Comparison of ENCODE assay signal across 16 cellular contexts in the genomic region with DNA sequence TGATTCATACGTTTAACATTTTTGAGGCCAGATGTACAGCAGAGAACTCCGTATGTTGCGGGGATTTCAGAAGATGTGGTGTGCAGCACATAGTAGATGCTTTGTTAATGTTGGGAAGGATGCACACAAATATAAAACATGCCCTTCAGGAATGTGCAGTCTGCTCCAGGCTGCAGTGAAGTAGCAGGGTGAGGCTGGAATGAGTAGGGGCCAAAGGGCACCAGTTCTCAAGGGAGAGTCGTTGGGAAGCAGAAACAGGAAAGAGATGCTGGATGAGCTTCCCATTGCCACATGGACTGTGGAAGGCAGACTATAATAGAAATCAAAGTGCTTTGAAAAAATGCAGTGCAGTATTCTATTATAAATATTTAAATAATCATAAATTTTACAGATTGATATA.
DNase-seq lines count a peak whose midpoint lies in the region; ATAC-seq and TF ChIP-seq lines count a peak whose summit lies in the region.
"Had no signal": no experiment of that assay in that cellular context is flagged by ENCODE, and none has a peak within 500 bp of the region (broad histone marks: within the 10 kb centered on the region; RNA-seq: fewer than 3 reads in every experiment).

No MANE protein-coding gene starts in this region.

- H3K4me3 ChIP-seq in fibroblast of mammary gland (ENCODE audit: control insufficient read depth, low read depth, low read length) (no peak overlapping the region), mucosa of descending colon (no peak overlapping the region), transverse colon (no peak overlapping the region)
- H3K4me3 ChIP-seq: BLaER1, GM23248, MG63 had no signal

- no peaks in the 10 kb centered on the region for H3K9me3 Mint-ChIP-seq in immature natural killer cell
- H3K9me3 Mint-ChIP-seq: CD8-positive, alpha-beta memory T cell had no signal

- no peak for TF ChIP-seq CTCF in fibroblast of mammary gland (conservative IDR thresholded peaks at IDR 0.05; ENCODE audit: control insufficient read depth, insufficient read depth, low read depth, low read length)
- TF ChIP-seq CTCF in mucosa of descending colon (IDR thresholded peaks at IDR 0.05): no peak
- TF ChIP-seq CTCF in transverse colon (IDR thresholded peaks at IDR 0.05): no peak

- H3K36me3 Mint-ChIP-seq in immature natural killer cell: no peaks in the 10 kb centered on the region
- H3K36me3 Mint-ChIP-seq: CD8-positive, alpha-beta memory T cell had no signal

- no peaks in the 10 kb centered on the region for H3K9me3 ChIP-seq in mucosa of descending colon
- H3K9me3 ChIP-seq in transverse colon: no peaks in the 10 kb centered on the region
- H3K9me3 ChIP-seq: BLaER1, MG63 had no signal

- no peak for TF ChIP-seq POLR2A in transverse colon (IDR thresholded peaks at IDR 0.05)

- no peaks in the 10 kb centered on the region for H3K36me3 ChIP-seq in mucosa of descending colon (ENCODE audit: low read depth)
- no peaks in the 10 kb centered on the region for H3K36me3 ChIP-seq in transverse colon
- H3K36me3 ChIP-seq: BLaER1, MG63 had no signal

- WGBS in transverse colon (ENCODE audit: low coverage in 1 of 2), 2 donors: 17 to 63% methylated on average over 2 to 4 of the region's 4 CpGs

- TF ChIP-seq EP300 in transverse colon (IDR thresholded peaks at IDR 0.05; ENCODE audit: low read depth): no peak

- intact Hi-C loops in mucosa of descending colon (cut with DNase I, micrococcal nuclease) (no loop called here), transverse colon (cut with DNase I; ENCODE audit: low total_unique reads) (no loop called here)

- H3K27ac Mint-ChIP-seq in immature natural killer cell: no peak overlapping the region
- H3K27ac Mint-ChIP-seq: CD8-positive, alpha-beta memory T cell had no signal

- no peaks in the 10 kb centered on the region for H3K4me1 Mint-ChIP-seq in immature natural killer cell
- H3K4me1 Mint-ChIP-seq: CD8-positive, alpha-beta memory T cell had no signal

- DNase-seq in NCI-H69 (lab: John Stamatoyannopoulos, UW) (peak; percentile 13), fibroblast of mammary gland (ENCODE audit: low read depth) (peak; percentile 16), mucosa of descending colon (peak; percentile 50 to 66 (median 61)), transverse colon (peak; percentile 64), MV-4-11 (lab: John Stamatoyannopoulos, UW) (no peak), immature natural killer cell (no peak)
- DNase-seq: CD8-positive, alpha-beta memory T cell; GF-D8; GM23248; MG63; NCI-H1092 treated with DMSO at 0.1 percent for 48 hours; NCI-H226; NK-92 treated with Interleukin-12 subunit alpha and Interleukin-12 subunit beta, amount 100 ng/mL, for 24 hours; SHP77 treated with DMSO at 0.1 percent for 48 hours had no signal

- H3K4me1 ChIP-seq in mucosa of descending colon (ENCODE audit: low read depth): peaks cover 18% of the 10 kb centered on the region
- H3K4me1 ChIP-seq in transverse colon: peaks cover 9 to 31% (median 23%) of the 10 kb centered on the region in 4 donors

- peaks cover 0 to 9% (median 6%) of the 10 kb centered on the region in 3 donors for H3K27me3 Mint-ChIP-seq in immature natural killer cell (ENCODE audit: low read depth in 3 of 3)

- ATAC-seq in mucosa of descending colon (peak; percentile 95), HG02759 (IDR thresholded peaks at IDR 0.05; ENCODE audit: unreplicated experiment) (no peak)

- in situ Hi-C loops in transverse colon (cut with MboI; ENCODE audit: low pct_ligation_motif_present in 1 of 4, low pct_unique_long_range_greater_than_20kb in 1 of 4, low sequenced_read_pairs in 3 of 4): no loop called here

- no peak overlapping the region for H3K4me3 Mint-ChIP-seq in immature natural killer cell
- H3K4me3 Mint-ChIP-seq: CD8-positive, alpha-beta memory T cell had no signal

- H3K27me3 ChIP-seq in transverse colon: no peaks in the 10 kb centered on the region
- H3K27me3 ChIP-seq: BLaER1, MG63 had no signal

- H3K27ac ChIP-seq in transverse colon: peak overlapping the region; percentile 15 to 60 (median 43)
- H3K27ac ChIP-seq: BLaER1, GM23248 had no signal

Comparison
In these comparisons a context has a peak if more than half of its experiments do, and no peak if none do; other contexts are left out.
1. DNase-seq: peak in NCI-H69 (single experiment), fibroblast of mammary gland (single experiment), mucosa of descending colon (3 of 3) and transverse colon (single experiment); none in MV-4-11 (single experiment) and immature natural killer cell (0 of 3).